Comparison of ENCODE assay signal across 8 cellular contexts in the genomic region with DNA sequence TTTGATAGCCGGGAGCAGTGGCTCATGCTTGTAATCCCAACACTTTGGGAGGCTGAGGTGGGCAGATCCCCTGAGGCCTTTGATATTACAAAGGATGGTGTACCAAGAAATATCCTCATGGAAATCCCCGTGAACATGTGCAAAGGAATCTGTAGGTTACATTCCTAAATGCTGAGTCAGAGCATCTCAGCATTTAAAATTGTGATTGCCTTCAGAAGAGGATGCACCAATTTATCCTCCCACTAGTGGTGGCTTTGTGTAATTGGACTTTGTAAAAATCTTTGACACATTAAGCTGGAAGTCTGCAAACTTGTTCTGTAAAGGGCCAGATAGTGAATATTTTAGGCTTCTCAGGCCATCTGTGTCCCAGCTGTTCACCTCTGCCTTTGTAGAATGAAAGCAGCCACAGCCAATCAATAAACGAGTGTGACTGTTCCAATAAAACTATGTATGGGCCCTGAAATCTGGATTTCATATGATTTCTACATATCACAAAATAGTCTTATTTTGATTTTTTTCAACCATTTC. TPM values are rescaled to one million over a fixed set of nuclear protein-coding genes. Genes with fewer than 3 reads are reported as not detected.
DNase-seq lines count a peak whose midpoint lies in the region; ATAC-seq and TF ChIP-seq lines count a peak whose summit lies in the region.

No MANE protein-coding gene starts in this region.

- H3K4me1 ChIP-seq in right atrium auricular region (peaks cover 0 to 10% of the 10 kb centered on the region in 2 donors), Peyer's patch (no peaks in the 10 kb centered on the region), endodermal cell (ENCODE audit: control insufficient read depth, insufficient read depth, low read length) (no peaks in the 10 kb centered on the region), mesodermal cell (ENCODE audit: control insufficient read depth, insufficient read depth, low read length, poor library complexity, severe bottlenecking) (peaks cover 5% of the 10 kb centered on the region)

- no peaks in the 10 kb centered on the region for H3K4me1 Mint-ChIP-seq in endodermal cell
- peaks cover 9% of the 10 kb centered on the region for H3K4me1 Mint-ChIP-seq in activated naive CD4-positive, alpha-beta T cell treated with anti-CD3 and anti-CD28 coated beads, Interleukin-2, amount 10 ng/mL, durations not matched to agents 7 days and 5 days

- TF ChIP-seq CTCF in right atrium auricular region (IDR thresholded peaks at IDR 0.05) = peak in 1 of 2 donors; percentile 59
- peak; percentile 25 to 56 (median 43) for TF ChIP-seq CTCF in Peyer's patch (IDR thresholded peaks at IDR 0.05)
- TF ChIP-seq CTCF in endodermal cell (conservative IDR thresholded peaks at IDR 0.05) = peak; percentile 74

- no peak overlapping the region for H3K9ac ChIP-seq in endodermal cell (ENCODE audit: extremely low read depth, low read length, poor library complexity, severe bottlenecking)

- peaks cover 75% of the 10 kb centered on the region for H3K36me3 Mint-ChIP-seq in endodermal cell (ENCODE audit: low read depth)
- H3K36me3 Mint-ChIP-seq in activated naive CD4-positive, alpha-beta T cell treated with anti-CD3 and anti-CD28 coated beads, Interleukin-2, amount 10 ng/mL, durations not matched to agents 7 days and 5 days = peaks cover 58% of the 10 kb centered on the region

- H3K9me3 Mint-ChIP-seq in endodermal cell = no peaks in the 10 kb centered on the region
- H3K9me3 Mint-ChIP-seq in activated naive CD4-positive, alpha-beta T cell treated with anti-CD3 and anti-CD28 coated beads, Interleukin-2, amount 10 ng/mL, durations not matched to agents 7 days and 5 days = no peaks in the 10 kb centered on the region

- H3K4me3 ChIP-seq in right atrium auricular region (no peak overlapping the region), Peyer's patch (no peak overlapping the region), endodermal cell (ENCODE audit: low read length) (no peak overlapping the region), mesodermal cell (ENCODE audit: extremely low read depth, insufficient read depth, low read length, poor library complexity, severe bottlenecking) (no peak overlapping the region)

- ATAC-seq in Right ventricle myocardium superior (ENCODE audit: poor library complexity) (peak; percentile 54), HG02852 (IDR thresholded peaks at IDR 0.05; ENCODE audit: unreplicated experiment) (peak; percentile 60), HG03095 (IDR thresholded peaks at IDR 0.05; ENCODE audit: unreplicated experiment) (no peak)

- no peaks in the 10 kb centered on the region for H3K27me3 Mint-ChIP-seq in endodermal cell (ENCODE audit: insufficient read depth)
- H3K27me3 Mint-ChIP-seq in activated naive CD4-positive, alpha-beta T cell treated with anti-CD3 and anti-CD28 coated beads, Interleukin-2, amount 10 ng/mL, durations not matched to agents 7 days and 5 days = no peaks in the 10 kb centered on the region

- CTCF ChIA-PET in activated naive CD4-positive, alpha-beta T cell treated with anti-CD3 and anti-CD28 coated beads, Interleukin-2, amount 10 ng/mL, durations not matched to agents 7 days and 5 days (lab: Charles Lee) = interaction anchor here (0.9 to 1.5 kb wide), 3 partner anchors 10 to 249 kb away, joined by 3 to 5 read pairs (median 5); no protein-coding TSS in a partner anchor

- intact Hi-C loops in Right ventricle myocardium superior (cut with DNase I) = no loop called here

- no peak for TF ChIP-seq POLR2A in Peyer's patch (IDR thresholded peaks at IDR 0.05)

- no peak overlapping the region for H3K4me3 Mint-ChIP-seq in endodermal cell
- H3K4me3 Mint-ChIP-seq in activated naive CD4-positive, alpha-beta T cell treated with anti-CD3 and anti-CD28 coated beads, Interleukin-2, amount 10 ng/mL, durations not matched to agents 7 days and 5 days = no peak overlapping the region

- no peaks in the 10 kb centered on the region for H3K27me3 ChIP-seq in right atrium auricular region
- H3K27me3 ChIP-seq in Peyer's patch = no peaks in the 10 kb centered on the region
- no peaks in the 10 kb centered on the region for H3K27me3 ChIP-seq in endodermal cell (ENCODE audit: control insufficient read depth, insufficient read depth, low read length, poor library complexity, severe bottlenecking)

- no peak for DNase-seq in Right ventricle myocardium superior
- no peak for DNase-seq in right atrium auricular region (ENCODE audit: low spot score)
- no peak for DNase-seq in Peyer's patch
- DNase-seq in endodermal cell = peak; percentile 59
- no peak for DNase-seq in activated naive CD4-positive, alpha-beta T cell treated with anti-CD3 and anti-CD28 coated beads, Interleukin-2, amount 10 ng/mL, durations not matched to agents 7 days and 5 days

- H3K36me3 ChIP-seq in right atrium auricular region (peaks cover 35% of the 10 kb centered on the region), Peyer's patch (peaks cover 0 to 31% (median 0%) of the 10 kb centered on the region in 3 donors), endodermal cell (ENCODE audit: control insufficient read depth, insufficient read depth, low read length) (peaks cover 83% of the 10 kb centered on the region), mesodermal cell (ENCODE audit: control insufficient read depth, insufficient read depth, low read length) (peaks cover 63% of the 10 kb centered on the region)

- H3K27ac Mint-ChIP-seq in endodermal cell = peak overlapping the region; percentile 94
- H3K27ac Mint-ChIP-seq in activated naive CD4-positive, alpha-beta T cell treated with anti-CD3 and anti-CD28 coated beads, Interleukin-2, amount 10 ng/mL, durations not matched to agents 7 days and 5 days = no peak overlapping the region

- peak overlapping the region in 1 of 2 donors; percentile 3 for H3K27ac ChIP-seq in right atrium auricular region
- H3K27ac ChIP-seq in Peyer's patch = no peak overlapping the region
- H3K27ac ChIP-seq in endodermal cell (ENCODE audit: low read depth, low read length) = no peak overlapping the region
- H3K27ac ChIP-seq in mesodermal cell (ENCODE audit: low read depth, low read length, severe bottlenecking) = peak overlapping the region; percentile 6

- H3K9me3 ChIP-seq in right atrium auricular region (no peaks in the 10 kb centered on the region), Peyer's patch (no peaks in the 10 kb centered on the region), endodermal cell (ENCODE audit: control insufficient read depth, low read length) (no peaks in the 10 kb centered on the region), mesodermal cell (ENCODE audit: control insufficient read depth, low read length) (no peaks in the 10 kb centered on the region)

- 14 to 91% methylated on average over 1 to 3 of the region's 3 CpGs for WGBS in endodermal cell (ENCODE audit: insufficient coverage in 1 of 2, insufficient read length in 1 of 2), 2 experiments
- WGBS in mesodermal cell (ENCODE audit: insufficient coverage in 2 of 2), 2 experiments = 44 to 86% methylated on average over 1 of the region's 3 CpGs

RNA-seq across cellular contexts. Expression of gene TMEM14B, which starts 11.8 kb away (rescaled TPM):
- total RNA-seq in Right ventricle myocardium superior (120 TPM), right atrium auricular region (100 to 1,000 TPM in 1 of 2 donors, 10 to 100 TPM in 1; 93.5 to 100 TPM), Peyer's patch (10 to 100 TPM; 37.1 to 86.7 (median 44.0) TPM), endodermal cell (100 to 1,000 TPM; 165 to 242 TPM)
- 111 TPM for polyA plus RNA-seq in endodermal cell (2013, experiment 1 of 2)
- 120 TPM for polyA plus RNA-seq in endodermal cell (2013, experiment 2 of 2)
- polyA plus RNA-seq in mesodermal cell (2013, experiment 1 of 2) = 56.6 TPM
- 60.6 TPM for polyA plus RNA-seq in mesodermal cell (2013, experiment 2 of 2)

RNA-seq across cellular contexts. Expression of gene TMEM14C, which starts 36.5 kb away (rescaled TPM):
- total RNA-seq in Right ventricle myocardium superior (124 TPM), right atrium auricular region (100 to 1,000 TPM; 123 to 133 TPM), Peyer's patch (10 to 100 TPM; 30.5 to 62.5 (median 60.4) TPM), endodermal cell (100 to 1,000 TPM; 102 to 118 TPM)
- polyA plus RNA-seq in endodermal cell (2013, experiment 1 of 2) = 149 TPM
- polyA plus RNA-seq in endodermal cell (2013, experiment 2 of 2) = 146 TPM
- polyA plus RNA-seq in mesodermal cell (2013, experiment 1 of 2) = 137 TPM
- 170 TPM for polyA plus RNA-seq in mesodermal cell (2013, experiment 2 of 2)
